In the genomic region with DNA sequence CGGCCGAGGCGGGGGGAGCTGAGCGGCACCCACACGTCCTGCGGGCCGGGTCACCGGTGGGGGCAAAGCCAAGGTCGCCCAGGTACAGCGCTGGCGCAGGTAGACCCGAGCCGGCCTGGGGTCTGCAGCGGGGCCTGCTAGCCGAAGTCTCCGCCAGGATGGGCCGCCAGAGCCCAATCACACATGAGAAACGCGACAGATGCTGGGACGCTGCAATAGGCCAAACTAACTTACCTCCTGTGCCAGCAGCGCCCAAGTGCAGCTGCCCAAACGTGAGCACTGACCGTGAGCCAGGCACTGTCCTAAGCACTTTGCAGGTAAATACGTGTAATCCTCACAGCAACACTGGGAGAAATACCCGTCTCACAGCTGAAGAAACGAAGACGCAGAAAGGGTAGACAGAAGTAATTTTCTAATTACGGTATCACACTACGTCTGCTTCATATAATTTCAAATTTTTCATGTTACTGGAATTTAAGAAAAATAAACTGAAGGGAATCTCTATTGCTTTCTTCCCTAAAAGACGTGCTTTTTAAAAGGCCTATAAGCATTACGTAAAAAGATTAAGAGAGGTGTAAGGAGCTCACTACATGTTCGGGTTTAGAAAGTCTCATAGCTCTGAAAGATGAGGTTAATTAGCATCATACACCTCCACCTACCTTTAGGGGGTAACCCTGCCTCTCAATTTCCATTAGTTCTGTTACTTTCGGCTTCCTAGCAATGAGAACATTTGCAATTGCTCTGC, we compare ENCODE assay signal across 8 cellular contexts. TPM values are rescaled to one million over a fixed set of nuclear protein-coding genes. Genes with fewer than 3 reads are reported as not detected.
DNase-seq lines count a peak whose midpoint lies in the region; ATAC-seq, FAIRE-seq and TF ChIP-seq lines count a peak whose summit lies in the region.

No MANE protein-coding gene starts in this region.

- H3K36me3 ChIP-seq in kidney (ENCODE audit: control insufficient read depth in 1 of 2, insufficient read depth in 2 of 2, low read length in 2 of 2) (no peaks in the 10 kb centered on the region), thymus (ENCODE audit: control insufficient read depth, insufficient read depth) (no peaks in the 10 kb centered on the region)

- DNase-seq in HEK293T (ENCODE audit: extremely low spot score), result no peak
- no peak for DNase-seq in activated naive CD8-positive, alpha-beta T cell treated with anti-CD3 and anti-CD28 coated beads, Interleukin-2, amount 10 ng/mL, durations not matched to agents 7 days and 5 days
- DNase-seq in kidney, result no peak

- H3K9ac ChIP-seq in kidney (ENCODE audit: low read length in 2 of 2), result no peak overlapping the region

- peaks cover 2% of the 10 kb centered on the region for H3K9me3 Mint-ChIP-seq in activated naive CD8-positive, alpha-beta T cell treated with anti-CD3 and anti-CD28 coated beads, Interleukin-2, amount 10 ng/mL, durations not matched to agents 7 days and 5 days

- TF ChIP-seq CTCF in 22Rv1 (IDR thresholded peaks at IDR 0.05), result 0 out of 2 replicates have a peak, but pooled peaks have one; percentile 0
- TF ChIP-seq CTCF in kidney (IDR thresholded peaks at IDR 0.05; ENCODE audit: borderline replicate concordance, extremely low read depth, insufficient read depth), result no peak

- POLR2A ChIA-PET in HEK293T (lab: Yijun Ruan, JAX), result interaction anchor here (0.9 to 1.6 kb wide), 7 partner anchors 10 to 433 kb away, joined by 3 to 8 read pairs (median 4); a partner anchor contains a TSS
- POLR2A ChIA-PET in activated naive CD8-positive, alpha-beta T cell treated with anti-CD3 and anti-CD28 coated beads, Interleukin-2, amount 10 ng/mL, durations not matched to agents 7 days and 5 days (lab: Charles Lee), result interaction anchor here (0.6 kb wide), 1 partner anchor 23 kb away, joined by 6 read pairs; no protein-coding TSS in a partner anchor

- H3K27ac ChIP-seq in 22Rv1 (peak overlapping the region; percentile 35), kidney (ENCODE audit: low read depth in 2 of 2, low read length in 2 of 2) (peak overlapping the region in 1 of 2 donors; percentile 53), thymus (ENCODE audit: low read depth) (no peak overlapping the region)

- H3K4me3 ChIP-seq in kidney (ENCODE audit: low read length in 2 of 2), result peak overlapping the region; percentile 48 to 50
- H3K4me3 ChIP-seq in thymus (ENCODE audit: low read length), result peak overlapping the region; percentile 66

- peaks cover 32% of the 10 kb centered on the region for H3K27me3 Mint-ChIP-seq in activated naive CD8-positive, alpha-beta T cell treated with anti-CD3 and anti-CD28 coated beads, Interleukin-2, amount 10 ng/mL, durations not matched to agents 7 days and 5 days

- H3K4me3 Mint-ChIP-seq in activated naive CD8-positive, alpha-beta T cell treated with anti-CD3 and anti-CD28 coated beads, Interleukin-2, amount 10 ng/mL, durations not matched to agents 7 days and 5 days, result peak overlapping the region; percentile 66

- intact Hi-C loops in kidney (cut with DNase I), result no loop called here

- no peaks in the 10 kb centered on the region for H3K9me3 ChIP-seq in kidney (ENCODE audit: control insufficient read depth in 1 of 2, low read length in 2 of 2)
- no peaks in the 10 kb centered on the region for H3K9me3 ChIP-seq in thymus (ENCODE audit: control insufficient read depth)

- peaks cover 0 to 4% of the 10 kb centered on the region in 2 donors for H3K4me1 ChIP-seq in kidney (ENCODE audit: control insufficient read depth in 1 of 2, insufficient read depth in 1 of 2, low read depth in 1 of 2, low read length in 2 of 2)
- H3K4me1 ChIP-seq in thymus (ENCODE audit: control insufficient read depth, insufficient read depth, low read length), result no peaks in the 10 kb centered on the region

- no peak for FAIRE-seq in kidney (lab: Jason Lieb, UNC)

- 61% methylated on average over 33 of the region's 33 CpGs for WGBS in thymus

- H3K27me3 ChIP-seq in thymus (ENCODE audit: control insufficient read depth, insufficient read depth), result peaks cover 2% of the 10 kb centered on the region

- H3K36me3 Mint-ChIP-seq in activated naive CD8-positive, alpha-beta T cell treated with anti-CD3 and anti-CD28 coated beads, Interleukin-2, amount 10 ng/mL, durations not matched to agents 7 days and 5 days, result peaks cover 2% of the 10 kb centered on the region

- H3K27ac Mint-ChIP-seq in activated naive CD8-positive, alpha-beta T cell treated with anti-CD3 and anti-CD28 coated beads, Interleukin-2, amount 10 ng/mL, durations not matched to agents 7 days and 5 days, result no peak overlapping the region

- peaks cover 12% of the 10 kb centered on the region for H3K4me1 Mint-ChIP-seq in activated naive CD8-positive, alpha-beta T cell treated with anti-CD3 and anti-CD28 coated beads, Interleukin-2, amount 10 ng/mL, durations not matched to agents 7 days and 5 days

- CTCF ChIA-PET in HEK293T (lab: Yijun Ruan, JAX), result interaction anchor here (1.6 kb wide), 1 partner anchor 68 kb away, joined by 5 read pairs; no protein-coding TSS in a partner anchor

- no peak for ATAC-seq in activated naive CD8-positive, alpha-beta T cell treated with anti-CD3 and anti-CD28 coated beads, Interleukin-2, amount 10 ng/mL, durations not matched to agents 7 days and 5 days (ENCODE audit: low read depth)
- ATAC-seq in HG02938 (IDR thresholded peaks at IDR 0.05; ENCODE audit: unreplicated experiment), result no peak
- no peak for ATAC-seq in GM21737 (IDR thresholded peaks at IDR 0.05; ENCODE audit: unreplicated experiment)
- ATAC-seq in GM18868 (IDR thresholded peaks at IDR 0.05; ENCODE audit: unreplicated experiment), result no peak

TF ChIP-seq in HEK293T, 16 proteins besides CTCF, POLR2A, EP300 and RAD21:
- TF ChIP-seq, protein P1, sequence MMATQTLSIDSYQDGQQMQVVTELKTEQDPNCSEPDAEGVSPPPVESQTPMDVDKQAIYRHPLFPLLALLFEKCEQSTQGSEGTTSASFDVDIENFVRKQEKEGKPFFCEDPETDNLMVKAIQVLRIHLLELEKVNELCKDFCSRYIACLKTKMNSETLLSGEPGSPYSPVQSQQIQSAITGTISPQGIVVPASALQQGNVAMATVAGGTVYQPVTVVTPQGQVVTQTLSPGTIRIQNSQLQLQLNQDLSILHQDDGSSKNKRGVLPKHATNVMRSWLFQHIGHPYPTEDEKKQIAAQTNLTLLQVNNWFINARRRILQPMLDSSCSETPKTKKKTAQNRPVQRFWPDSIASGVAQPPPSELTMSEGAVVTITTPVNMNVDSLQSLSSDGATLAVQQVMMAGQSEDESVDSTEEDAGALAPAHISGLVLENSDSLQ (IDR thresholded peaks at IDR 0.05), result no peak
- TF ChIP-seq L3MBTL2 (conservative IDR thresholded peaks at IDR 0.05) (peak; percentile 76), BHLHE40 (IDR thresholded peaks at IDR 0.05; ENCODE audit: borderline replicate concordance) (no peak), TARDBP (IDR thresholded peaks at IDR 0.05) (no peak), FOXM1 (IDR thresholded peaks at IDR 0.05; ENCODE audit: borderline replicate concordance) (no peak), FOXA1 (IDR thresholded peaks at IDR 0.05) (no peak), LEF1 (IDR thresholded peaks at IDR 0.05; ENCODE audit: borderline replicate concordance) (0 out of 2 replicates have a peak, but pooled peaks have one; percentile 9), ARNT (IDR thresholded peaks at IDR 0.05) (no peak)
TF ChIP-seq in HEK293T: peak in this region for 2.

RNA-seq across cellular contexts. Expression of a gene that starts 0.6 kb away (rescaled TPM):
- total RNA-seq in activated naive CD8-positive, alpha-beta T cell treated with anti-CD3 and anti-CD28 coated beads, Interleukin-2, amount 10 ng/mL, durations not matched to agents 7 days and 5 days, result 10 to 100 TPM; 10.9 to 11.3 TPM
- total RNA-seq in kidney, result 23.6 TPM
- polyA plus RNA-seq in kidney (ENCODE audit: insufficient read depth, low read depth, low replicate concordance) (7.1 TPM), thymus (9.8 TPM)
